Comparison of ENCODE assay signal across 2 cellular contexts in genomic region chr7:86914468-86915054, GRCh38.
TF ChIP-seq lines count a peak whose summit lies in the region.

No MANE protein-coding gene starts in this region.

TF ChIP-seq in Ishikawa, 13 proteins besides CTCF, POLR2A, EP300 and RAD21 (continued from another document):
- TF ChIP-seq REST (IDR thresholded peaks at IDR 0.05; ENCODE audit: low read depth) (no peak), CREB1 (IDR thresholded peaks at IDR 0.05; ENCODE audit: low read depth) (no peak), ZBTB7A (IDR thresholded peaks at IDR 0.05; ENCODE audit: low read depth) (no peak), YY1 (IDR thresholded peaks at IDR 0.05; ENCODE audit: low read depth) (no peak), CEBPB (IDR thresholded peaks at IDR 0.05) (no peak)

TF ChIP-seq in GM12878, 131 proteins besides CTCF, POLR2A, EP300 and RAD21 (continued from another document):
- no peak for TF ChIP-seq STAT1 (conservative IDR thresholded peaks at IDR 0.05)
- TF ChIP-seq HDAC6 (IDR thresholded peaks at IDR 0.05; ENCODE audit: unreplicated experiment), result no peak
- no peak for TF ChIP-seq ZNF207 (IDR thresholded peaks at IDR 0.05; ENCODE audit: borderline replicate concordance)
